In genomic region chr22:35811670-35812069, GRCh38 we compare ENCODE assay signal across 2 cellular contexts.
TF ChIP-seq lines count a peak whose summit lies in the region.

No MANE protein-coding gene starts in this region.

TF ChIP-seq in HepG2, 621 proteins besides CTCF, POLR2A, EP300 and RAD21 (continued from another document):
- TF ChIP-seq ZNF629 (CRISPR knock-in tag; conservative IDR thresholded peaks at IDR 0.05) (no peak), ZNF770 (CRISPR knock-in tag; IDR thresholded peaks at IDR 0.05) (peak; percentile 89), ZZZ3 (CRISPR knock-in tag; IDR thresholded peaks at IDR 0.05; ENCODE audit: borderline replicate concordance) (no peak), CEBPB (IDR thresholded peaks at IDR 0.05; ENCODE audit: borderline replicate concordance, low read depth, low read length) (0 out of 2 replicates have a peak, but pooled peaks have one; percentile 11), STAT5B (CRISPR knock-in tag; IDR thresholded peaks at IDR 0.05) (no peak), ZNF557 (CRISPR knock-in tag; IDR thresholded peaks at IDR 0.05) (no peak), FOSL1 (CRISPR knock-in tag; IDR thresholded peaks at IDR 0.05; ENCODE audit: borderline replicate concordance) (no peak)

TF ChIP-seq in K562, 482 proteins besides CTCF, POLR2A, EP300 and RAD21:
- TF ChIP-seq, protein P1, sequence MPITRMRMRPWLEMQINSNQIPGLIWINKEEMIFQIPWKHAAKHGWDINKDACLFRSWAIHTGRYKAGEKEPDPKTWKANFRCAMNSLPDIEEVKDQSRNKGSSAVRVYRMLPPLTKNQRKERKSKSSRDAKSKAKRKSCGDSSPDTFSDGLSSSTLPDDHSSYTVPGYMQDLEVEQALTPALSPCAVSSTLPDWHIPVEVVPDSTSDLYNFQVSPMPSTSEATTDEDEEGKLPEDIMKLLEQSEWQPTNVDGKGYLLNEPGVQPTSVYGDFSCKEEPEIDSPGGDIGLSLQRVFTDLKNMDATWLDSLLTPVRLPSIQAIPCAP (CRISPR knock-in tag; IDR thresholded peaks at IDR 0.05; ENCODE audit: borderline replicate concordance): no peak
- peak; percentile 43; the same call in 1 of the 2 replicates for TF ChIP-seq ZNF384 (IDR thresholded peaks at IDR 0.05; ENCODE audit: low read depth, low read length)
- TF ChIP-seq, protein P2, sequence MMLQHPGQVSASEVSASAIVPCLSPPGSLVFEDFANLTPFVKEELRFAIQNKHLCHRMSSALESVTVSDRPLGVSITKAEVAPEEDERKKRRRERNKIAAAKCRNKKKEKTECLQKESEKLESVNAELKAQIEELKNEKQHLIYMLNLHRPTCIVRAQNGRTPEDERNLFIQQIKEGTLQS (IDR thresholded peaks at IDR 0.05): peak; percentile 79
- TF ChIP-seq, protein P2 (CRISPR knock-in tag; conservative IDR thresholded peaks at IDR 0.05): no peak
- TF ChIP-seq, protein P3, sequence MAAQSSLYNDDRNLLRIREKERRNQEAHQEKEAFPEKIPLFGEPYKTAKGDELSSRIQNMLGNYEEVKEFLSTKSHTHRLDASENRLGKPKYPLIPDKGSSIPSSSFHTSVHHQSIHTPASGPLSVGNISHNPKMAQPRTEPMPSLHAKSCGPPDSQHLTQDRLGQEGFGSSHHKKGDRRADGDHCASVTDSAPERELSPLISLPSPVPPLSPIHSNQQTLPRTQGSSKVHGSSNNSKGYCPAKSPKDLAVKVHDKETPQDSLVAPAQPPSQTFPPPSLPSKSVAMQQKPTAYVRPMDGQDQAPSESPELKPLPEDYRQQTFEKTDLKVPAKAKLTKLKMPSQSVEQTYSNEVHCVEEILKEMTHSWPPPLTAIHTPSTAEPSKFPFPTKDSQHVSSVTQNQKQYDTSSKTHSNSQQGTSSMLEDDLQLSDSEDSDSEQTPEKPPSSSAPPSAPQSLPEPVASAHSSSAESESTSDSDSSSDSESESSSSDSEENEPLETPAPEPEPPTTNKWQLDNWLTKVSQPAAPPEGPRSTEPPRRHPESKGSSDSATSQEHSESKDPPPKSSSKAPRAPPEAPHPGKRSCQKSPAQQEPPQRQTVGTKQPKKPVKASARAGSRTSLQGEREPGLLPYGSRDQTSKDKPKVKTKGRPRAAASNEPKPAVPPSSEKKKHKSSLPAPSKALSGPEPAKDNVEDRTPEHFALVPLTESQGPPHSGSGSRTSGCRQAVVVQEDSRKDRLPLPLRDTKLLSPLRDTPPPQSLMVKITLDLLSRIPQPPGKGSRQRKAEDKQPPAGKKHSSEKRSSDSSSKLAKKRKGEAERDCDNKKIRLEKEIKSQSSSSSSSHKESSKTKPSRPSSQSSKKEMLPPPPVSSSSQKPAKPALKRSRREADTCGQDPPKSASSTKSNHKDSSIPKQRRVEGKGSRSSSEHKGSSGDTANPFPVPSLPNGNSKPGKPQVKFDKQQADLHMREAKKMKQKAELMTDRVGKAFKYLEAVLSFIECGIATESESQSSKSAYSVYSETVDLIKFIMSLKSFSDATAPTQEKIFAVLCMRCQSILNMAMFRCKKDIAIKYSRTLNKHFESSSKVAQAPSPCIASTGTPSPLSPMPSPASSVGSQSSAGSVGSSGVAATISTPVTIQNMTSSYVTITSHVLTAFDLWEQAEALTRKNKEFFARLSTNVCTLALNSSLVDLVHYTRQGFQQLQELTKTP (IDR thresholded peaks at IDR 0.05; ENCODE audit: low read depth in 1 of 2, partially characterized antibody in 2 of 2): no peak
- TF ChIP-seq CEBPG (CRISPR knock-in tag; IDR thresholded peaks at IDR 0.05): peak; percentile 66
- TF ChIP-seq CEBPG (tag; conservative IDR thresholded peaks at IDR 0.05 in 1 of 2, IDR thresholded peaks at IDR 0.05 in 1 of 2): 0 out of 4 replicates have a peak, but pooled peaks of 1 of the 2 experiments have one; percentile 23
- no peak for TF ChIP-seq SMAD4 (CRISPR knock-in tag; conservative IDR thresholded peaks at IDR 0.05)
- 0 out of 2 replicates have a peak, but pooled peaks have one; percentile 6 for TF ChIP-seq JUND (IDR thresholded peaks at IDR 0.05; ENCODE audit: borderline replicate concordance, low read depth, low read length)
- no peak for TF ChIP-seq JUND (tag; IDR thresholded peaks at IDR 0.05; ENCODE audit: borderline replicate concordance, low read depth, low read length)
- 0 out of 4 replicates have a peak, but pooled peaks of 1 of the 2 experiments have one; percentile 26 for TF ChIP-seq TRIM24 (IDR thresholded peaks at IDR 0.05)
